In the genomic region with DNA sequence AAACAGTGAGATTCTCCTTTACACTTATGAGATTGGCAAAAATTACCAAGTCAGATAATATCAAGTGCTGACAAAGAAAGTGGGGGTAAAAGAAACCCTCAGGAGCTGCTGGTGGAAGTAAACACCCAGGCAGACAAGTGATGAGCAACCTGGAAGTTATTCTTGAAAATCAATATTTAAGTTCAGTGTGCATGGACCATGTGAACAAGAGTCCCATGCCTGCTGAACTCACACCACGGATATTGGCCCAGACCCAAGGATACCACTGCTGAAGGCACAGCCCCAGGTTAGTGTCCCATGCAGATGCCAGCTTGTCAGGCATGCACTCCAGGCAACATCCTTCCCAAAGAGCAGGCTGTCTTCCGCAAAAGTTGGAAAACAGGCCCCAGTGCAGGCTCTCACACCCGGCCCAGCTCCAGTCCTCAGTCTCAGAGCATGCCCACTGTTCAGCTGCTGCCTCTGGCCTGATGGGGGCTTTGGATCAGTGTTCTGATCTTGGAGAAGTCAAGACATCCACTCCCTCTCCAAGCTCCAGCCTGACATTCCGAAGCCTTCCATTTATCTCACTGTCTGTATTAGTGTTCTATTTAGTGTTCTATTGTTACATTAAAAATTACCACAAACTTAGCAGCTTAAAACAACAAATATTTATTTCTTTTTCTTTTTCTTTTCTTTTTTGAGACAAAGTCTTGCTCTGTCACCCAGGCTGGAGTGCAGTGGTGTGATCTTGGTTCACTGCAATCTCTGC, we compare ENCODE assay signal across 17 cellular contexts.
DNase-seq lines count a peak whose midpoint lies in the region; ATAC-seq and TF ChIP-seq lines count a peak whose summit lies in the region.
"Had no signal": no experiment of that assay in that cellular context is flagged by ENCODE, and none has a peak within 500 bp of the region (broad histone marks: within the 10 kb centered on the region; RNA-seq: fewer than 3 reads in every experiment).

No MANE protein-coding gene starts in this region.

- peak; percentile 36 for DNase-seq in cardiac septum (ENCODE audit: low spot score)
- DNase-seq in left ventricle myocardium superior: no peak
- peak; percentile 54 for DNase-seq in chondrocyte (ENCODE audit: low spot score)
- peak; percentile 40 for DNase-seq in mucosa of gallbladder (ENCODE audit: low spot score)
- no peak for DNase-seq in stimulated activated CD4-positive, alpha-beta T cell treated with anti-CD3 and anti-CD28 coated beads, Interleukin-12 subunit alpha, Interleukin-12 subunit beta, amount 100 ng/mL, for 4 hours
- DNase-seq in NK-92 (lab: John Stamatoyannopoulos, UW; ENCODE audit: unreplicated experiment): no peak
- DNase-seq in GM13977 (ENCODE audit: low spot score): no peak
- DNase-seq in CD4-positive, alpha-beta T cell: no peak
- DNase-seq: DMS 273 treated with DMSO at 0.1 percent for 48 hours, left colon, NCI-H1417 had no signal

- no peak for ATAC-seq in left ventricle myocardium superior
- no peak for ATAC-seq in CD4-positive, alpha-beta T cell (ENCODE audit: poor library complexity)
- ATAC-seq: left colon had no signal

- peaks cover 79% of the 10 kb centered on the region for H3K4me1 Mint-ChIP-seq in chondrocyte (ENCODE audit: low read depth)
- peaks cover 11% of the 10 kb centered on the region for H3K4me1 Mint-ChIP-seq in CD4-positive, alpha-beta T cell (ENCODE audit: low read depth)

- POLR2A ChIA-PET in CD4-positive, alpha-beta T cell (lab: Charles Lee): no interaction called here

- no peaks in the 10 kb centered on the region for H3K36me3 Mint-ChIP-seq in chondrocyte (ENCODE audit: low read depth)
- H3K36me3 Mint-ChIP-seq in CD4-positive, alpha-beta T cell (ENCODE audit: low read depth): peaks cover 5% of the 10 kb centered on the region
- H3K36me3 Mint-ChIP-seq: activated naive CD4-positive, alpha-beta T cell treated with anti-CD3 and anti-CD28 coated beads, Interleukin-2, amount 50 U/mL, for 24 hours; IgD-negative memory B cell had no signal

- peaks cover 6% of the 10 kb centered on the region for H3K9me3 ChIP-seq in CD4-positive, alpha-beta T cell (ENCODE audit: control insufficient read depth, low read length)
- H3K9me3 ChIP-seq: suprapubic skin had no signal

- H3K27ac Mint-ChIP-seq in chondrocyte (ENCODE audit: unreplicated experiment): peak overlapping the region; percentile 94
- H3K27ac Mint-ChIP-seq in CD4-positive, alpha-beta T cell: no peak overlapping the region
- H3K27ac Mint-ChIP-seq: activated naive CD4-positive, alpha-beta T cell treated with anti-CD3 and anti-CD28 coated beads, Interleukin-2, amount 50 U/mL, for 24 hours had no signal

- intact Hi-C loops in cardiac septum (cut with DNase I) (no loop called here), left ventricle myocardium superior (cut with micrococcal nuclease) (no loop called here)
- intact Hi-C loops in CD4-positive, alpha-beta T cell (cut with DNase I, micrococcal nuclease): no loop called here

- H3K9me3 Mint-ChIP-seq in chondrocyte (ENCODE audit: low read depth): no peaks in the 10 kb centered on the region
- no peaks in the 10 kb centered on the region for H3K9me3 Mint-ChIP-seq in CD4-positive, alpha-beta T cell
- H3K9me3 Mint-ChIP-seq: activated naive CD4-positive, alpha-beta T cell treated with anti-CD3 and anti-CD28 coated beads, Interleukin-2, amount 50 U/mL, for 24 hours; IgD-negative memory B cell had no signal

- H3K27me3 Mint-ChIP-seq in chondrocyte (ENCODE audit: low read depth): no peaks in the 10 kb centered on the region
- no peaks in the 10 kb centered on the region for H3K27me3 Mint-ChIP-seq in CD4-positive, alpha-beta T cell
- H3K27me3 Mint-ChIP-seq: activated naive CD4-positive, alpha-beta T cell treated with anti-CD3 and anti-CD28 coated beads, Interleukin-2, amount 50 U/mL, for 24 hours; central memory CD8-positive, alpha-beta T cell had no signal

- in situ Hi-C loops in GM13977 (cut with MboI; ENCODE audit: low pct_unique_long_range_greater_than_20kb, low sequenced_read_pairs, unreplicated experiment): no loop called here

- CTCF ChIA-PET in CD4-positive, alpha-beta T cell (lab: Charles Lee): no interaction called here

- TF ChIP-seq CTCF in chondrocyte (IDR thresholded peaks at IDR 0.05) (no peak), GM13977 (IDR thresholded peaks at IDR 0.05; ENCODE audit: extremely low read depth, insufficient read depth, missing control alignments) (no peak)
- TF ChIP-seq CTCF in CD4-positive, alpha-beta T cell (IDR thresholded peaks at IDR 0.05): no peak

- H3K27ac ChIP-seq in CD4-positive, alpha-beta T cell (ENCODE audit: low read depth, low read length): no peak overlapping the region
- H3K27ac ChIP-seq: neural progenitor cell had no signal

- H3K4me3 Mint-ChIP-seq in chondrocyte (ENCODE audit: unreplicated experiment): no peak overlapping the region
- H3K4me3 Mint-ChIP-seq in CD4-positive, alpha-beta T cell: no peak overlapping the region
- H3K4me3 Mint-ChIP-seq: activated naive CD4-positive, alpha-beta T cell treated with anti-CD3 and anti-CD28 coated beads, Interleukin-2, amount 50 U/mL, for 24 hours; central memory CD8-positive, alpha-beta T cell; neural progenitor cell had no signal

- H3K27me3 ChIP-seq in CD4-positive, alpha-beta T cell (ENCODE audit: control insufficient read depth, insufficient read depth, low read length): no peaks in the 10 kb centered on the region
- H3K27me3 ChIP-seq: neural progenitor cell, Peyer's patch, suprapubic skin had no signal

Comparison
In these comparisons a context has a peak if more than half of its experiments do, and no peak if none do; other contexts are left out.
1. DNase-seq: peak in cardiac septum (single experiment), chondrocyte (single experiment) and mucosa of gallbladder (single experiment); none in left ventricle myocardium superior (single experiment), stimulated activated CD4-positive, alpha-beta T cell treated with anti-CD3 and anti-CD28 coated beads, Interleukin-12 subunit alpha, Interleukin-12 subunit beta, amount 100 ng/mL, for 4 hours (single experiment), NK-92 (single experiment), GM13977 (single experiment) and CD4-positive, alpha-beta T cell (0 of 10).